ENCODE assay signal across 8 cellular contexts in genomic region chr7:121328508-121329459, GRCh38. TPM values are rescaled to one million over a fixed set of nuclear protein-coding genes. Genes with fewer than 3 reads are reported as not detected.
DNase-seq lines count a peak whose midpoint lies in the region; ATAC-seq and TF ChIP-seq lines count a peak whose summit lies in the region.

TSS of gene WNT16 (plus strand) at chr7:121329000. CDS start at chr7:121329293, 293 bp downstream.

- no peak for TF ChIP-seq CTCF in colonic mucosa (IDR thresholded peaks at IDR 0.05)

- H3K4me3 ChIP-seq in colonic mucosa (peak within 1 kb of the TSS; percentile 34), muscle layer of duodenum (ENCODE audit: low read depth in 1 of 2, low read length in 2 of 2) (peak within 1 kb of the TSS; percentile 58 to 68)

- peak; percentile 19 for DNase-seq in EL
- DNase-seq in colonic mucosa, result no peak
- no peak for DNase-seq in NCI-H2029 treated with DMSO at 0.1 percent for 48 hours (lab: John Stamatoyannopoulos, UW)

- H3K36me3 ChIP-seq in colonic mucosa (no peaks in the 10 kb centered on the region), muscle layer of duodenum (ENCODE audit: control insufficient read depth in 1 of 2, insufficient read depth in 2 of 2, low read length in 2 of 2) (no peaks in the 10 kb centered on the region)

- H3K27ac ChIP-seq in colonic mucosa (no peak within 1 kb of the TSS), muscle layer of duodenum (ENCODE audit: low read length) (no peak within 1 kb of the TSS)

- no peak within 1 kb of the TSS for H3K9ac ChIP-seq in colonic mucosa (ENCODE audit: low read depth in 2 of 2, low read length in 2 of 2)

- H3K4me1 ChIP-seq in colonic mucosa (peaks cover 13% of the 10 kb centered on the region), muscle layer of duodenum (ENCODE audit: control insufficient read depth in 1 of 2, insufficient read depth in 2 of 2, low read length in 2 of 2) (peaks cover 0 to 25% of the 10 kb centered on the region in 2 donors)

- ATAC-seq in HG03378 (IDR thresholded peaks at IDR 0.05; ENCODE audit: unreplicated experiment) (peak; percentile 14), GM18861 (IDR thresholded peaks at IDR 0.05; ENCODE audit: unreplicated experiment) (no peak), HG02938 (IDR thresholded peaks at IDR 0.05; ENCODE audit: unreplicated experiment) (no peak), HG03095 (IDR thresholded peaks at IDR 0.05; ENCODE audit: unreplicated experiment) (no peak)

- H3K27me3 ChIP-seq in colonic mucosa (peaks cover 48% of the 10 kb centered on the region), muscle layer of duodenum (ENCODE audit: low read depth, low read length) (peaks cover 40% of the 10 kb centered on the region)

- intact Hi-C loops in colonic mucosa (cut with DNase I), result no loop called here

- no peaks in the 10 kb centered on the region for H3K9me3 ChIP-seq in colonic mucosa
- no peaks in the 10 kb centered on the region for H3K9me3 ChIP-seq in muscle layer of duodenum (ENCODE audit: control insufficient read depth in 1 of 2, low read length in 2 of 2)

RNA-seq across cellular contexts. Expression of gene WNT16, which starts in this region (rescaled TPM):
- under 1 TPM in 1 of 2 donors, not detected in 1; 0.11 TPM for total RNA-seq in colonic mucosa
